Comparison of ENCODE assay signal across 8 cellular contexts in genomic region chr6:30678964-30679726, GRCh38. TPM values are rescaled to one million over a fixed set of nuclear protein-coding genes. Genes with fewer than 3 reads are reported as not detected.
DNase-seq lines count a peak whose midpoint lies in the region; ATAC-seq and TF ChIP-seq lines count a peak whose summit lies in the region.

No MANE protein-coding gene starts in this region.

- 9 to 11% (median 10%) methylated on average over 28 to 31 of the region's 31 CpGs for WGBS in stomach, 5 donors

- H3K4me3 ChIP-seq in GM12875 (ENCODE audit: low read depth, low read length) = no peak overlapping the region
- peak overlapping the region; percentile 15 for H3K4me3 ChIP-seq in Jurkat, Clone E6-1 (ENCODE audit: low read length)
- no peak overlapping the region for H3K4me3 ChIP-seq in RWPE2 (ENCODE audit: severe bottlenecking)
- H3K4me3 ChIP-seq in fibroblast of villous mesenchyme (ENCODE audit: low read depth, low read length) = peak overlapping the region; percentile 21
- peak overlapping the region; percentile 21 for H3K4me3 ChIP-seq in neural progenitor cell
- H3K4me3 ChIP-seq in stomach = peak overlapping the region; percentile 9 to 85 (median 44)

- TF ChIP-seq POLR2A in stomach (IDR thresholded peaks at IDR 0.05) = no peak

- no peak for TF ChIP-seq EP300 in stomach (IDR thresholded peaks at IDR 0.05)

- peak overlapping the region; percentile 75 for H3K4me2 ChIP-seq in neural progenitor cell

- H4K20me1 ChIP-seq in neural progenitor cell (ENCODE audit: low read depth) = peaks cover 56% of the 10 kb centered on the region

- no peak overlapping the region for H3K27ac Mint-ChIP-seq in neural progenitor cell

- H3K9me3 ChIP-seq in RWPE2 (ENCODE audit: severe bottlenecking) (no peaks in the 10 kb centered on the region), neural progenitor cell (ENCODE audit: low read depth) (no peaks in the 10 kb centered on the region), stomach (no peaks in the 10 kb centered on the region)

- peaks cover 15% of the 10 kb centered on the region for H3F3A ChIP-seq in neural progenitor cell (ENCODE audit: low read depth)

- no peaks in the 10 kb centered on the region for H3K9me3 Mint-ChIP-seq in neural progenitor cell

- H3K27me3 ChIP-seq in RWPE2 (ENCODE audit: insufficient read depth, poor library complexity, severe bottlenecking) (no peaks in the 10 kb centered on the region), neural progenitor cell (no peaks in the 10 kb centered on the region), stomach (no peaks in the 10 kb centered on the region)

- intact Hi-C loops in stomach (cut with DNase I; ENCODE audit: low total_unique reads) = loop anchor here (5.0 kb wide), 1 partner anchor 48 kb away; no protein-coding TSS in a partner anchor

- peaks cover 44% of the 10 kb centered on the region for H3K79me2 ChIP-seq in neural progenitor cell (ENCODE audit: low read depth)

- peaks cover 17% of the 10 kb centered on the region for H3K36me3 Mint-ChIP-seq in neural progenitor cell

- TF ChIP-seq CTCF in GM12875 (IDR thresholded peaks at IDR 0.05; ENCODE audit: borderline replicate concordance, insufficient read depth, low read depth, low read length) (peak; percentile 95), RWPE2 (IDR thresholded peaks at IDR 0.05; ENCODE audit: poor library complexity, severe bottlenecking) (peak; percentile 90), fibroblast of villous mesenchyme (IDR thresholded peaks at IDR 0.05; ENCODE audit: insufficient read depth, low read depth, low read length) (peak; percentile 97), neural progenitor cell (IDR thresholded peaks at IDR 0.05) (peak; percentile 97), stomach (IDR thresholded peaks at IDR 0.05) (peak in 5 of 7 experiments; percentile 88 to 97 (median 95))

- DNase-seq in Jurkat, Clone E6-1 (ENCODE audit: low read depth, low spot score) = peak; percentile 78
- no peak for DNase-seq in RWPE2 (ENCODE audit: low spot score)
- peak; percentile 97 for DNase-seq in activated effector memory CD4-positive, alpha-beta T cell treated with anti-CD3 and anti-CD28 coated beads, Interleukin-2, amount 50 U/mL, for 16 hours
- DNase-seq in fibroblast of villous mesenchyme (ENCODE audit: low read depth) = peak; percentile 84
- peak; percentile 87 for DNase-seq in neural progenitor cell (ENCODE audit: low spot score)
- DNase-seq in stomach = peak; percentile 90

- H3K4me1 ChIP-seq in RWPE2 (ENCODE audit: insufficient read depth, poor library complexity, severe bottlenecking) = peaks cover 18% of the 10 kb centered on the region
- peaks cover 40% of the 10 kb centered on the region for H3K4me1 ChIP-seq in neural progenitor cell
- H3K4me1 ChIP-seq in stomach = peaks cover 19 to 58% (median 40%) of the 10 kb centered on the region in 4 donors

- H3K9ac ChIP-seq in neural progenitor cell = no peak overlapping the region

- H3K4me1 Mint-ChIP-seq in neural progenitor cell = peaks cover 48% of the 10 kb centered on the region

- peaks cover 73% of the 10 kb centered on the region for H3K36me3 ChIP-seq in RWPE2 (ENCODE audit: low read depth)
- no peaks in the 10 kb centered on the region for H3K36me3 ChIP-seq in neural progenitor cell
- H3K36me3 ChIP-seq in stomach = peaks cover 21 to 44% (median 39%) of the 10 kb centered on the region in 4 donors

- H2AFZ ChIP-seq in neural progenitor cell (replicated peaks) = no peak overlapping the region

- peak overlapping the region; percentile 66 for H3K4me3 Mint-ChIP-seq in neural progenitor cell

- ATAC-seq in RWPE2 (ENCODE audit: low read depth) = peak; percentile 35; the same call in 2 of the 3 replicates
- no peak for ATAC-seq in GM18909 (IDR thresholded peaks at IDR 0.05; ENCODE audit: poor library complexity, unreplicated experiment)

- H3K27me3 Mint-ChIP-seq in neural progenitor cell (ENCODE audit: insufficient read depth, low read depth) = peaks cover 12% of the 10 kb centered on the region

- H3K27ac ChIP-seq in RWPE2 (ENCODE audit: poor library complexity, severe bottlenecking) (peak overlapping the region; percentile 95), neural progenitor cell (no peak overlapping the region), stomach (peak overlapping the region in 4 of 5 donors; percentile 94 to 99 (median 98))

RNA-seq across cellular contexts. Expression of gene DHX16, which starts 6.3 kb away (rescaled TPM):
- polyA plus RNA-seq in Jurkat, Clone E6-1 (2012; ENCODE audit: insufficient read depth, insufficient read length) = 71.4 TPM
- total RNA-seq in fibroblast of villous mesenchyme = 32.0 and 32.2 TPM in 2 replicates
- total RNA-seq in neural progenitor cell (ENCODE audit: low replicate concordance) = 17.6 and 29.2 TPM in 2 replicates
- total RNA-seq in stomach = 10 to 100 TPM; 22.0 to 67.0 (median 30.1) TPM
- 10 to 100 TPM; 18.3 to 34.0 (median 23.4) TPM for polyA plus RNA-seq in stomach

RNA-seq across cellular contexts. Expression of gene PPP1R18, which starts 7.3 kb away (rescaled TPM):
- 130 TPM for polyA plus RNA-seq in Jurkat, Clone E6-1 (2012; ENCODE audit: insufficient read depth, insufficient read length)
- total RNA-seq in fibroblast of villous mesenchyme (56.6 and 59.3 TPM in 2 replicates), neural progenitor cell (ENCODE audit: low replicate concordance) (10.2 and 25.4 TPM in 2 replicates), stomach (10 to 100 TPM in 4 of 5 donors, 1 to 10 TPM in 1; 9.0 to 20.1 (median 12.8) TPM)
- polyA plus RNA-seq in stomach = 10 to 100 TPM; 24.7 to 40.3 (median 32.2) TPM

RNA-seq across cellular contexts. Expression of gene NRM, which starts 11.6 kb away (rescaled TPM):
- 75.0 TPM for polyA plus RNA-seq in Jurkat, Clone E6-1 (2012; ENCODE audit: insufficient read depth, insufficient read length)
- total RNA-seq in fibroblast of villous mesenchyme = 3.5 and 5.5 TPM in 2 replicates
- total RNA-seq in neural progenitor cell (ENCODE audit: low replicate concordance) = 12.4 and 38.3 TPM in 2 replicates
- total RNA-seq in stomach = 1 to 10 TPM in 4 of 5 donors, under 1 TPM in 1; 0.92 to 6.4 (median 2.9) TPM
- polyA plus RNA-seq in stomach = 10 to 100 TPM in 1 of 3 donors, 1 to 10 TPM in 2; 4.1 to 15.8 (median 8.5) TPM

RNA-seq across cellular contexts. Expression of gene C6orf136, which starts 32.2 kb away (rescaled TPM):
- 32.3 TPM for polyA plus RNA-seq in Jurkat, Clone E6-1 (2012; ENCODE audit: insufficient read depth, insufficient read length)
- total RNA-seq in fibroblast of villous mesenchyme (4.8 and 9.9 TPM in 2 replicates), neural progenitor cell (ENCODE audit: low replicate concordance) (3.7 and 9.4 TPM in 2 replicates), stomach (100 to 1,000 TPM in 1 of 5 donors, 10 to 100 TPM in 3, 1 to 10 TPM in 1; 7.3 to 126 (median 12.8) TPM)
- polyA plus RNA-seq in stomach = 10 to 100 TPM; 21.2 to 29.3 (median 25.7) TPM

RNA-seq across cellular contexts. Expression of gene MDC1, which starts 37.9 kb away (rescaled TPM):
- 75.5 TPM for polyA plus RNA-seq in Jurkat, Clone E6-1 (2012; ENCODE audit: insufficient read depth, insufficient read length)
- total RNA-seq in fibroblast of villous mesenchyme (3.2 and 4.7 TPM in 2 replicates), neural progenitor cell (ENCODE audit: low replicate concordance) (22.6 and 29.5 TPM in 2 replicates), stomach (100 to 1,000 TPM in 2 of 5 donors, 10 to 100 TPM in 2, 1 to 10 TPM in 1; 9.6 to 153 (median 99.2) TPM)
- 1 to 10 TPM; 3.8 to 8.7 (median 4.2) TPM for polyA plus RNA-seq in stomach

Comparison
In these comparisons a context has a peak if more than half of its experiments do, and no peak if none do; other contexts are left out.
1. H3K4me3 ChIP-seq: peak in Jurkat, Clone E6-1 (single experiment), fibroblast of villous mesenchyme (single experiment), neural progenitor cell (single experiment) and stomach (4 of 4); none in GM12875 (single experiment) and RWPE2 (single experiment).
2. Peak in every context shown above with its lines, with median percentiles within 50 percentile points of each other: CTCF ChIP-seq.